In genomic region chr15:66424963-66425612, GRCh38 we compare ENCODE assay signal across 19 cellular contexts. TPM values are rescaled to one million over a fixed set of nuclear protein-coding genes. Genes with fewer than 3 reads are reported as not detected.
DNase-seq lines count a peak whose midpoint lies in the region; ATAC-seq and TF ChIP-seq lines count a peak whose summit lies in the region.
"Had no signal": no experiment of that assay in that cellular context is flagged by ENCODE, and none has a peak within 500 bp of the region (broad histone marks: within the 10 kb centered on the region; RNA-seq: fewer than 3 reads in every experiment).

No MANE protein-coding gene starts in this region.

- no peaks in the 10 kb centered on the region for H3K36me3 ChIP-seq in CD4-positive, CD25-positive, alpha-beta regulatory T cell (ENCODE audit: control insufficient read depth, insufficient read depth, low read length)
- no peaks in the 10 kb centered on the region for H3K36me3 ChIP-seq in GM06990 (ENCODE audit: control insufficient read depth, insufficient read depth, low read length)
- H3K36me3 ChIP-seq: heart right ventricle, ovary, SJCRH30, tibial artery had no signal

- H3K9me3 Mint-ChIP-seq in CD4-positive, CD25-positive, alpha-beta regulatory T cell, result peaks cover 0 to 4% (median 0%) of the 10 kb centered on the region in 7 donors
- H3K9me3 Mint-ChIP-seq: activated B cell treated with CpG ODN at 0.5 μM for 24 hours; stimulated activated naive B cell treated with anti-CD40 and anti-IgM and Interleukin-4, amounts not matched to agents 10 μg/mL and 1 μg/mL and 100 μg/mL, for 72 hours had no signal

- peaks cover 17 to 52% (median 41%) of the 10 kb centered on the region in 4 donors for H3K4me1 Mint-ChIP-seq in CD4-positive, CD25-positive, alpha-beta regulatory T cell
- peaks cover 37% of the 10 kb centered on the region for H3K4me1 Mint-ChIP-seq in T-helper 17 cell

- no peaks in the 10 kb centered on the region for H3K9me3 ChIP-seq in CD4-positive, CD25-positive, alpha-beta regulatory T cell (ENCODE audit: control insufficient read depth in 2 of 2, low read length in 2 of 2)
- H3K9me3 ChIP-seq in T-helper 17 cell (ENCODE audit: control insufficient read depth, low read length, poor library complexity, severe bottlenecking), result no peaks in the 10 kb centered on the region
- H3K9me3 ChIP-seq: ovary, SJCRH30, tibial artery had no signal

- H3K27me3 Mint-ChIP-seq in CD4-positive, CD25-positive, alpha-beta regulatory T cell, result no peaks in the 10 kb centered on the region
- H3K27me3 Mint-ChIP-seq in T-helper 17 cell, result no peaks in the 10 kb centered on the region
- H3K27me3 Mint-ChIP-seq: activated B cell treated with CpG ODN at 0.5 μM for 24 hours; brain; stimulated activated naive B cell treated with anti-CD40 and anti-IgM and Interleukin-4, amounts not matched to agents 10 μg/mL and 1 μg/mL and 100 μg/mL, for 72 hours had no signal

- TF ChIP-seq CTCF in GM06990 (IDR thresholded peaks at IDR 0.05; ENCODE audit: insufficient read depth, low read length, poor library complexity, severe bottlenecking), result no peak

- peaks cover 10% of the 10 kb centered on the region for H3K36me3 Mint-ChIP-seq in CD4-positive, CD25-positive, alpha-beta regulatory T cell
- H3K36me3 Mint-ChIP-seq in T-helper 17 cell (ENCODE audit: low read depth), result peaks cover 3% of the 10 kb centered on the region

- no peak overlapping the region for H3K4me3 Mint-ChIP-seq in CD4-positive, CD25-positive, alpha-beta regulatory T cell
- no peak overlapping the region for H3K4me3 Mint-ChIP-seq in T-helper 17 cell
- H3K4me3 Mint-ChIP-seq: activated B cell treated with CpG ODN at 0.5 μM for 24 hours; brain; stimulated activated naive B cell treated with anti-CD40 and anti-IgM and Interleukin-4, amounts not matched to agents 10 μg/mL and 1 μg/mL and 100 μg/mL, for 72 hours had no signal

- H3K27ac ChIP-seq in CD4-positive, CD25-positive, alpha-beta regulatory T cell (ENCODE audit: insufficient read depth, low read length, poor library complexity, severe bottlenecking), result no peak overlapping the region
- H3K27ac ChIP-seq: heart right ventricle, ovary, SJCRH30, tibial artery had no signal

- peak overlapping the region; percentile 16 to 75 (median 59) for H3K27ac Mint-ChIP-seq in CD4-positive, CD25-positive, alpha-beta regulatory T cell
- H3K27ac Mint-ChIP-seq in T-helper 17 cell, result peak overlapping the region; percentile 67
- H3K27ac Mint-ChIP-seq: activated B cell treated with CpG ODN at 0.5 μM for 24 hours had no signal

- no peaks in the 10 kb centered on the region for H3K27me3 ChIP-seq in CD4-positive, CD25-positive, alpha-beta regulatory T cell (ENCODE audit: control insufficient read depth, insufficient read depth, low read length)
- H3K27me3 ChIP-seq in GM06990 (replicated peaks; ENCODE audit: control insufficient read depth, insufficient read depth, low read length), result no peaks in the 10 kb centered on the region
- H3K27me3 ChIP-seq: heart right ventricle, ovary, SJCRH30, tibial artery had no signal

- peaks cover 5% of the 10 kb centered on the region for H3K4me1 ChIP-seq in CD4-positive, CD25-positive, alpha-beta regulatory T cell (ENCODE audit: control insufficient read depth, insufficient read depth, low read length, poor library complexity, severe bottlenecking)
- H3K4me1 ChIP-seq: SJCRH30, tibial artery had no signal

- ATAC-seq in CD4-positive, CD25-positive, alpha-beta regulatory T cell (ENCODE audit: low read depth in 2 of 2), result no peak
- no peak for ATAC-seq in T-helper 17 cell
- ATAC-seq: heart right ventricle; Panc1; sciatic nerve; stimulated activated naive B cell treated with anti-CD40 and anti-IgM and Interleukin-4, amounts not matched to agents 10 μg/mL and 1 μg/mL and 100 μg/mL, for 72 hours had no signal

- H3K4me3 ChIP-seq in CD4-positive, CD25-positive, alpha-beta regulatory T cell (ENCODE audit: low read depth, low read length), result no peak overlapping the region
- H3K4me3 ChIP-seq in GM06990 (replicated peaks; ENCODE audit: low read depth, low read length), result peak overlapping the region; percentile 34
- H3K4me3 ChIP-seq: heart right ventricle, ovary, SJCRH30, tibial artery had no signal

- no peak for DNase-seq in CD4-positive, CD25-positive, alpha-beta regulatory T cell
- no peak for DNase-seq in GM06990 (ENCODE audit: extremely low read depth, insufficient read length)
- DNase-seq in T-helper 17 cell, result no peak
- DNase-seq in mesenteric fat pad (ENCODE audit: low spot score), result peak; percentile 8
- DNase-seq in inferior parietal cortex (ENCODE audit: extremely low spot score), result no peak
- no peak for DNase-seq in hippocampal formation (lab: John Stamatoyannopoulos, UW)
- no peak for DNase-seq in NK-92 treated with Interleukin-12 subunit alpha and Interleukin-12 subunit beta, amount 100 ng/mL, for 24 hours (lab: John Stamatoyannopoulos, UW)
- DNase-seq: activated B cell treated with CpG ODN at 0.5 μM for 24 hours; AML-193; HCEC 1CT; heart right ventricle; NCI-H146; ovary; SJCRH30; stimulated activated naive B cell treated with anti-CD40 and anti-IgM and Interleukin-4, amounts not matched to agents 10 μg/mL and 1 μg/mL and 100 μg/mL, for 72 hours; tibial artery had no signal

RNA-seq across cellular contexts. Expression of gene MAP2K1, which starts 38.4 kb away (rescaled TPM):
- total RNA-seq in CD4-positive, CD25-positive, alpha-beta regulatory T cell, result 49.0 TPM
- 10 to 100 TPM; 34.2 to 40.7 (median 37.1) TPM for polyA plus RNA-seq in CD4-positive, CD25-positive, alpha-beta regulatory T cell
- 10 to 100 TPM; 39.2 to 57.3 TPM for total RNA-seq in T-helper 17 cell
- total RNA-seq in mesenteric fat pad, result 75.4 TPM
